18 cellular contexts compared by ENCODE assay signal in the genomic region with DNA sequence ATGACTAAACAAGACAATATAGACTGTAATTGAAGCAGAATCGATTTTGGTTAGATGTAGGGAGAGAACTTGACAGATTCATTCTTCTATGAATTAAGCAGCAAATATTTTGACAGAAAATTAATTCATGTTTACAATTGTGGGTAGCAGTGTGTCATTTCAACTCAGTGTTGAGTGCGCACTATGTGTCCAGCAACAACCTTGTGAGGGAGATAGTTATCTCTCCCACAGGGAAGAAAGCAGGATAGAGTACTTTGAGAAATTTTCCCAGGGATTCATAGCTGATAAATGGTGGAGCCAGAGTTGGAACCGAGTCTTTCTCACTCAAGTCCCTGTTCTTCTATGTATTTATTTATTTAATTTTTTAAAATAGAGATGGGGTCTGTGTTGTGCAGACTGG. TPM values are rescaled to one million over a fixed set of nuclear protein-coding genes. Genes with fewer than 3 reads are reported as not detected.
DNase-seq lines count a peak whose midpoint lies in the region; ATAC-seq and TF ChIP-seq lines count a peak whose summit lies in the region.
"Had no signal": no experiment of that assay in that cellular context is flagged by ENCODE, and none has a peak within 500 bp of the region (broad histone marks: within the 10 kb centered on the region; RNA-seq: fewer than 3 reads in every experiment).

No MANE protein-coding gene starts in this region.

- no peaks in the 10 kb centered on the region for H3K9me3 Mint-ChIP-seq in Caco-2 (ENCODE audit: unreplicated experiment)
- no peaks in the 10 kb centered on the region for H3K9me3 Mint-ChIP-seq in activated T-helper 1 cell treated with anti-CD3 and anti-CD28 coated beads, Interleukin-12 subunit alpha, Interleukin-12 subunit beta, Interleukin-2, Interleukin-4 antibody, amounts not matched to agents 30 ng/mL and 10 ng/mL and 1 ng/mL, durations not matched to agents 14 hours and 24 hours and 36 hours
- H3K9me3 Mint-ChIP-seq: activated T-cell treated with anti-CD3 and anti-CD28 coated beads, Interleukin-2, amount 50 U/mL, for 24 hours; central memory CD8-positive, alpha-beta T cell; naive thymus-derived CD8-positive, alpha-beta T cell had no signal

- no peak overlapping the region for H2AFZ ChIP-seq in GM23248
- no peak overlapping the region for H2AFZ ChIP-seq in hepatocyte

- H3K79me2 ChIP-seq in GM23248 (ENCODE audit: insufficient read depth), result peaks cover 100% of the 10 kb centered on the region
- H3K79me2 ChIP-seq in hepatocyte, result peaks cover 87% of the 10 kb centered on the region

- H3K9me2 ChIP-seq in GM23248 (ENCODE audit: insufficient read depth), result no peaks in the 10 kb centered on the region
- H3K9me2 ChIP-seq in hepatocyte (replicated peaks; ENCODE audit: insufficient read depth), result no peaks in the 10 kb centered on the region

- no peak for TF ChIP-seq POLR2A in testis (IDR thresholded peaks at IDR 0.05)

- H3K4me1 Mint-ChIP-seq in Caco-2 (ENCODE audit: low read depth, unreplicated experiment), result peaks cover 14% of the 10 kb centered on the region
- peaks cover 52% of the 10 kb centered on the region for H3K4me1 Mint-ChIP-seq in activated T-helper 1 cell treated with anti-CD3 and anti-CD28 coated beads, Interleukin-12 subunit alpha, Interleukin-12 subunit beta, Interleukin-2, Interleukin-4 antibody, amounts not matched to agents 30 ng/mL and 10 ng/mL and 1 ng/mL, durations not matched to agents 14 hours and 24 hours and 36 hours (ENCODE audit: low read depth)

- no peaks in the 10 kb centered on the region for H4K20me1 ChIP-seq in GM23248 (ENCODE audit: insufficient read depth)
- peaks cover 7% of the 10 kb centered on the region for H4K20me1 ChIP-seq in hepatocyte (ENCODE audit: insufficient read depth, poor library complexity, severe bottlenecking)

- no TSS peak for BruUV-seq in Caco-2 (replicated peaks; lab: Mats Ljungman, UMichigan)

- H3K4me3 ChIP-seq in GM23248, result peak overlapping the region; percentile 9; the same call in 1 of the 2 replicates
- no peak overlapping the region for H3K4me3 ChIP-seq in RWPE2 (ENCODE audit: severe bottlenecking)
- H3K4me3 ChIP-seq in hepatocyte, result no peak overlapping the region
- H3K4me3 ChIP-seq in testis, result no peak overlapping the region
- no peak overlapping the region for H3K4me3 ChIP-seq in Caco-2 (ENCODE audit: low read depth, low read length)
- H3K4me3 ChIP-seq: K562 had no signal

- H3K27me3 ChIP-seq in GM23248 (replicated peaks; ENCODE audit: insufficient read depth), result no peaks in the 10 kb centered on the region
- H3K27me3 ChIP-seq in RWPE2 (ENCODE audit: insufficient read depth, poor library complexity, severe bottlenecking), result no peaks in the 10 kb centered on the region
- no peaks in the 10 kb centered on the region for H3K27me3 ChIP-seq in hepatocyte
- no peaks in the 10 kb centered on the region for H3K27me3 ChIP-seq in testis
- no peaks in the 10 kb centered on the region for H3K27me3 ChIP-seq in Caco-2 (replicated peaks; ENCODE audit: control insufficient read depth, insufficient read depth, low read length)

- H3K36me3 ChIP-seq in GM23248 (ENCODE audit: low read depth), result peaks cover 18% of the 10 kb centered on the region; the same call in 1 of the 2 replicates
- H3K36me3 ChIP-seq in RWPE2 (ENCODE audit: low read depth), result peaks cover 58% of the 10 kb centered on the region
- peaks cover 4% of the 10 kb centered on the region for H3K36me3 ChIP-seq in hepatocyte (replicated peaks; ENCODE audit: insufficient read depth, low read depth)
- H3K36me3 ChIP-seq in testis (ENCODE audit: low read depth, missing control alignments), result no peaks in the 10 kb centered on the region
- H3K36me3 ChIP-seq in Caco-2 (ENCODE audit: control insufficient read depth, insufficient read depth, low read length), result no peaks in the 10 kb centered on the region; the same call in 1 of the 2 replicates

- CTCF ChIA-PET in Caco-2 (lab: Charles Lee), result no interaction called here

- H3K27me3 Mint-ChIP-seq in Caco-2 (ENCODE audit: insufficient read depth, unreplicated experiment), result no peaks in the 10 kb centered on the region
- H3K27me3 Mint-ChIP-seq in activated T-helper 1 cell treated with anti-CD3 and anti-CD28 coated beads, Interleukin-12 subunit alpha, Interleukin-12 subunit beta, Interleukin-2, Interleukin-4 antibody, amounts not matched to agents 30 ng/mL and 10 ng/mL and 1 ng/mL, durations not matched to agents 14 hours and 24 hours and 36 hours (ENCODE audit: insufficient read depth), result no peaks in the 10 kb centered on the region
- H3K27me3 Mint-ChIP-seq: activated T-cell treated with anti-CD3 and anti-CD28 coated beads, Interleukin-2, amount 50 U/mL, for 24 hours; central memory CD8-positive, alpha-beta T cell; naive thymus-derived CD8-positive, alpha-beta T cell had no signal

- peaks cover 57% of the 10 kb centered on the region for H3K36me3 Mint-ChIP-seq in Caco-2 (ENCODE audit: insufficient read depth, unreplicated experiment)
- H3K36me3 Mint-ChIP-seq in activated T-helper 1 cell treated with anti-CD3 and anti-CD28 coated beads, Interleukin-12 subunit alpha, Interleukin-12 subunit beta, Interleukin-2, Interleukin-4 antibody, amounts not matched to agents 30 ng/mL and 10 ng/mL and 1 ng/mL, durations not matched to agents 14 hours and 24 hours and 36 hours (ENCODE audit: low read depth), result peaks cover 43% of the 10 kb centered on the region

- POLR2A ChIA-PET in Caco-2 (lab: Charles Lee), result no interaction called here

- peaks cover 26% of the 10 kb centered on the region for H3F3A ChIP-seq in GM23248 (ENCODE audit: insufficient read depth)

- peak overlapping the region; percentile 52 for H3K4me2 ChIP-seq in GM23248 (ENCODE audit: unreplicated experiment)
- no peak overlapping the region for H3K4me2 ChIP-seq in hepatocyte

- no peak overlapping the region for H3K27ac Mint-ChIP-seq in Caco-2 (ENCODE audit: unreplicated experiment)
- H3K27ac Mint-ChIP-seq in activated T-helper 1 cell treated with anti-CD3 and anti-CD28 coated beads, Interleukin-12 subunit alpha, Interleukin-12 subunit beta, Interleukin-2, Interleukin-4 antibody, amounts not matched to agents 30 ng/mL and 10 ng/mL and 1 ng/mL, durations not matched to agents 14 hours and 24 hours and 36 hours, result no peak overlapping the region

- H3K4me3 Mint-ChIP-seq in Caco-2 (ENCODE audit: unreplicated experiment), result no peak overlapping the region
- H3K4me3 Mint-ChIP-seq in activated T-helper 1 cell treated with anti-CD3 and anti-CD28 coated beads, Interleukin-12 subunit alpha, Interleukin-12 subunit beta, Interleukin-2, Interleukin-4 antibody, amounts not matched to agents 30 ng/mL and 10 ng/mL and 1 ng/mL, durations not matched to agents 14 hours and 24 hours and 36 hours, result no peak overlapping the region
- H3K4me3 Mint-ChIP-seq: activated T-cell treated with anti-CD3 and anti-CD28 coated beads, Interleukin-2, amount 50 U/mL, for 24 hours; central memory CD8-positive, alpha-beta T cell; naive thymus-derived CD8-positive, alpha-beta T cell had no signal

- H3K9ac ChIP-seq in GM23248, result 0 out of 2 replicates have a peak overlapping the region, but pooled peaks have one; percentile 14

- H3K27ac ChIP-seq in GM23248 (peak overlapping the region; percentile 47), RWPE2 (ENCODE audit: poor library complexity, severe bottlenecking) (peak overlapping the region; percentile 95), hepatocyte (peak overlapping the region; percentile 6), testis (peak overlapping the region; percentile 69 to 83)

- no peak for DNase-seq in GM23248
- DNase-seq in RWPE2 (ENCODE audit: low spot score), result no peak
- DNase-seq in hepatocyte (ENCODE audit: low spot score), result no peak
- DNase-seq in testis, result no peak
- no peak for DNase-seq in Caco-2
- DNase-seq in NCI-H1436 (lab: John Stamatoyannopoulos, UW), result no peak
- no peak for DNase-seq in activated T-helper 1 cell treated with anti-CD3 and anti-CD28 coated beads, Interleukin-12 subunit alpha, Interleukin-12 subunit beta, Interleukin-2, Interleukin-4 antibody, amounts not matched to agents 30 ng/mL and 10 ng/mL and 1 ng/mL, durations not matched to agents 14 hours and 24 hours and 36 hours (ENCODE audit: low spot score)
- DNase-seq: activated naive CD4-positive, alpha-beta T cell treated with Interleukin-2 at 50 U/mL for 16 hours; activated T-cell treated with anti-CD3 and anti-CD28 coated beads, Interleukin-2, amount 50 U/mL, for 24 hours; aorta; naive thymus-derived CD8-positive, alpha-beta T cell; NCI-H1048; NCI-H187 treated with DMSO at 0.1 percent for 48 hours; NCI-H2227 treated with DMSO at 0.1 percent for 48 hours; NCI-H748 treated with DMSO at 0.1 percent for 48 hours had no signal

- peaks cover 48% of the 10 kb centered on the region for H3K4me1 ChIP-seq in GM23248 (ENCODE audit: insufficient read depth)
- peaks cover 31% of the 10 kb centered on the region for H3K4me1 ChIP-seq in RWPE2 (ENCODE audit: insufficient read depth, poor library complexity, severe bottlenecking)
- peaks cover 15% of the 10 kb centered on the region for H3K4me1 ChIP-seq in hepatocyte (ENCODE audit: insufficient read depth)
- peaks cover 36% of the 10 kb centered on the region for H3K4me1 ChIP-seq in testis
- H3K4me1 ChIP-seq in Caco-2, result peaks cover 9% of the 10 kb centered on the region

- 79 to 80% methylated on average over 3 of the region's 3 CpGs for WGBS in GM23248 (ENCODE audit: low coverage in 1 of 2, low lambda C conversion rate in 2 of 2, missing lambda C conversion rate in 2 of 2), 2 experiments
- 97% methylated on average over 3 of the region's 3 CpGs for WGBS in hepatocyte (ENCODE audit: low lambda C conversion rate, missing lambda C conversion rate)
- WGBS in testis, 2 donors, result 77 to 78% methylated on average over 3 of the region's 3 CpGs

- ATAC-seq in RWPE2 (ENCODE audit: low read depth), result no peak
- ATAC-seq: HCT116; K562; naive thymus-derived CD8-positive, alpha-beta T cell had no signal

- H3K9me3 ChIP-seq in GM23248 (ENCODE audit: low read depth) (no peaks in the 10 kb centered on the region), RWPE2 (ENCODE audit: severe bottlenecking) (no peaks in the 10 kb centered on the region), hepatocyte (ENCODE audit: low read depth) (no peaks in the 10 kb centered on the region), testis (no peaks in the 10 kb centered on the region), Caco-2 (no peaks in the 10 kb centered on the region)

- intact Hi-C loops in testis (cut with DNase I; ENCODE audit: low total_unique reads) (no loop called here), Caco-2 (cut with micrococcal nuclease; ENCODE audit: unreplicated experiment) (no loop called here)
- intact Hi-C loops in activated T-helper 1 cell treated with anti-CD3 and anti-CD28 coated beads, Interleukin-12 subunit alpha, Interleukin-12 subunit beta, Interleukin-2, Interleukin-4 antibody, amounts not matched to agents 30 ng/mL and 10 ng/mL and 1 ng/mL, durations not matched to agents 14 hours and 24 hours and 36 hours (cut with micrococcal nuclease), result no loop called here

- TF ChIP-seq CTCF in RWPE2 (IDR thresholded peaks at IDR 0.05; ENCODE audit: poor library complexity, severe bottlenecking) (no peak), hepatocyte (IDR thresholded peaks at IDR 0.05; ENCODE audit: poor library complexity) (no peak), testis (IDR thresholded peaks at IDR 0.05) (no peak), Caco-2 (IDR thresholded peaks at IDR 0.05; ENCODE audit: insufficient read depth in 1 of 2, low read depth in 1 of 2, low read length in 1 of 2, severe bottlenecking in 1 of 2, unreplicated experiment in 1 of 2) (no peak)

- in situ Hi-C loops in GM23248 (cut with MboI), result no loop called here

RNA-seq across cellular contexts. Expression of a gene that starts 5.2 kb away (rescaled TPM):
- total RNA-seq in GM23248 (2014; rRNA removed; shearing (Covaris generic)), result 24.2 and 70.8 TPM in 2 replicates
- polyA plus RNA-seq in GM23248 (2016; fragmentation: Nextera tagmentation; extraction: Ambion mirVana) (338 and 340 TPM in 2 replicates), hepatocyte (311 and 315 TPM in 2 replicates), testis (ENCODE audit: insufficient read depth, low read depth, low replicate concordance) (204 TPM)
- total RNA-seq in hepatocyte (148 and 206 TPM in 2 replicates), testis (100 to 1,000 TPM; 142 to 175 TPM), Caco-2 (2022) (84.9 and 89.5 TPM in 2 replicates)
- 55.4 and 55.9 TPM in 2 replicates for total RNA-seq in activated T-helper 1 cell treated with anti-CD3 and anti-CD28 coated beads, Interleukin-12 subunit alpha, Interleukin-12 subunit beta, Interleukin-2, Interleukin-4 antibody, amounts not matched to agents 30 ng/mL and 10 ng/mL and 1 ng/mL, durations not matched to agents 14 hours and 24 hours and 36 hours

Comparison
In these comparisons a context has a peak if more than half of its experiments do, and no peak if none do; other contexts are left out.
1. H3K27ac ChIP-seq: peak in every context shown above with its lines; median percentile 95 in RWPE2; 76 in testis; 47 in GM23248; 6 in hepatocyte.